In genomic region chr14:102772781-102773570, GRCh38 we compare ENCODE assay signal across 9 cellular contexts.
A peak's percentile ranks its signal among the peaks of the same experiment; 100 is the strongest.
DNase-seq lines count a peak whose midpoint lies in the region; ATAC-seq and TF ChIP-seq lines count a peak whose summit lies in the region.
"Had no signal": no experiment of that assay in that cellular context is flagged by ENCODE, and none has a peak within 500 bp of the region (broad histone marks: within the 10 kb centered on the region; RNA-seq: fewer than 3 reads in every experiment).

No MANE protein-coding gene starts in this region.

- H3F3A ChIP-seq in OCI-LY1 (ENCODE audit: insufficient read depth, low read length): no peaks in the 10 kb centered on the region

- H3K27ac ChIP-seq in OCI-LY1 (ENCODE audit: low read depth, low read length, poor library complexity, severe bottlenecking): no peak overlapping the region

- H3K36me3 ChIP-seq in OCI-LY1 (ENCODE audit: insufficient read depth, low read length): no peaks in the 10 kb centered on the region

- no peaks in the 10 kb centered on the region for H3K79me2 ChIP-seq in OCI-LY1 (ENCODE audit: insufficient read depth, low read length)

- H3K9me2 ChIP-seq in OCI-LY1 (ENCODE audit: low read depth, low read length): no peaks in the 10 kb centered on the region

- no peak overlapping the region for H3K9ac ChIP-seq in OCI-LY1 (ENCODE audit: low read length)

- no peak for TF ChIP-seq POLR2A in erythroblast (IDR thresholded peaks at IDR 0.05; ENCODE audit: low read length)

- H3K9me3 ChIP-seq in OCI-LY1 (ENCODE audit: low read length): no peaks in the 10 kb centered on the region

- peak overlapping the region; percentile 43 for H3K4me2 ChIP-seq in OCI-LY1 (ENCODE audit: low read length)

- TF ChIP-seq CTCF in AG09319 (IDR thresholded peaks at IDR 0.05; ENCODE audit: low read depth, low read length) (peak; percentile 10), GM12872 (IDR thresholded peaks at IDR 0.05; ENCODE audit: insufficient read depth, low read depth, low read length) (peak; percentile 60), OCI-LY1 (IDR thresholded peaks at IDR 0.05; ENCODE audit: low read length) (peak; percentile 39)

- H3K27me3 ChIP-seq in OCI-LY1 (ENCODE audit: insufficient read depth, low read length): no peaks in the 10 kb centered on the region

- H3K4me3 ChIP-seq in OCI-LY1 (ENCODE audit: low read depth, low read length, poor library complexity, severe bottlenecking): no peak overlapping the region

- peaks cover 32% of the 10 kb centered on the region for H3K4me1 ChIP-seq in OCI-LY1 (ENCODE audit: insufficient read depth, low read length, severe bottlenecking)

- DNase-seq in AG09319 (ENCODE audit: extremely low read depth, low read depth): no peak
- peak; percentile 17 to 19 for DNase-seq in erythroblast (lab: John Stamatoyannopoulos, UW)
- DNase-seq in midbrain (lab: John Stamatoyannopoulos, UW): no peak
- no peak for DNase-seq in retina
- DNase-seq: activated naive CD4-positive, alpha-beta T cell treated with anti-CD3 and anti-CD28 coated beads, Interleukin-2, amount 10 ng/mL, durations not matched to agents 7 days and 5 days had no signal

- H2AFZ ChIP-seq in OCI-LY1 (ENCODE audit: low read length): no peak overlapping the region

- ATAC-seq in HG03139 (IDR thresholded peaks at IDR 0.05; ENCODE audit: unreplicated experiment) (no peak), HG02759 (IDR thresholded peaks at IDR 0.05; ENCODE audit: unreplicated experiment) (no peak)

- H4K20me1 ChIP-seq in OCI-LY1 (ENCODE audit: insufficient read depth, low read length): no peaks in the 10 kb centered on the region

Comparison
In these comparisons a context has a peak if more than half of its experiments do, and no peak if none do; other contexts are left out.
1. DNase-seq: peak in erythroblast (2 of 2); none in AG09319 (single experiment), midbrain (single experiment) and retina (single experiment).
2. CTCF ChIP-seq: peak in every context shown above with its lines; median percentile 60 in GM12872; 39 in OCI-LY1; 10 in AG09319.